In genomic region chr12:128969480-128970055, GRCh38 we compare ENCODE assay signal across 8 cellular contexts.
DNase-seq lines count a peak whose midpoint lies in the region; ATAC-seq lines count a peak whose summit lies in the region.

No MANE protein-coding gene starts in this region.

- intact Hi-C loops in posterior vena cava (cut with DNase I), result loop anchor here in 1 of 2 donors (10.0 kb wide), 1 partner anchor 1445 kb away; no protein-coding TSS in a partner anchor

- ATAC-seq in GM18867 (IDR thresholded peaks at IDR 0.05; ENCODE audit: unreplicated experiment), result peak; percentile 76
- ATAC-seq in HG03097 (IDR thresholded peaks at IDR 0.05; ENCODE audit: low FRiP score, unreplicated experiment), result peak; percentile 73

- DNase-seq in COR-L47 (lab: John Stamatoyannopoulos, UW) (peak; percentile 98), NCI-H2171 treated with DMSO at 0.1 percent for 48 hours (lab: John Stamatoyannopoulos, UW) (peak; percentile 31), astrocyte of the hippocampus (ENCODE audit: low read depth, low spot score) (peak; percentile 76), middle frontal gyrus (ENCODE audit: extremely low spot score, low spot score) (peak; percentile 31), NCI-H446 treated with DMSO at 0.1 percent for 48 hours (lab: John Stamatoyannopoulos, UW) (no peak), posterior vena cava (ENCODE audit: low spot score) (no peak)

Comparison
In these comparisons a context has a peak if more than half of its experiments do, and no peak if none do; other contexts are left out.
1. DNase-seq: peak in COR-L47 (single experiment), NCI-H2171 treated with DMSO at 0.1 percent for 48 hours (single experiment), astrocyte of the hippocampus (single experiment) and middle frontal gyrus (single experiment); none in NCI-H446 treated with DMSO at 0.1 percent for 48 hours (single experiment) and posterior vena cava (single experiment).